ENCODE assay signal across 8 cellular contexts in the genomic region with DNA sequence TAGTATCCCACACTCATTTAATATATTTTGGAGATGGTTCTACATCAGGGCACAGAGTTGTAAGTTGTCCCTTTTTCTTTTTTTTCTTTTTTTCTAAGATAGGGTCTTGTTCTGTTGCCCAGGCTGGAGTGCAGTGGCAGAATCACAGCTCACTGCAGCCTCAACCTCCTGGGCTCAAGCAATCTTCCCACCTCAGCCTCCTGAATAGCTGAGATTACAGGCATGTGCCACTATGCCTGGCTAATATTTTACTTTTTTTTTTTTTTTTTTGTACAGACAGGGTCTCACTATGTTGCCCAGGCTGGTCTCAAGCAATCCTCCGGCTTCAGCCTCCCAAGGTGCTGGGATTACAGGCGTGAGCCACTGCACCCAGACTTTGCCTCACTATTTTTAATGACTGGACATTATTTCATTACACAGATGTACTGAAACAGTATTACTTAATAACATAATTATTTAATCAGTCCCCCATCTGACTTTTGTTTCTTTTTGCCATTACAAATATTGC. TPM values are rescaled to one million over a fixed set of nuclear protein-coding genes. Genes with fewer than 3 reads are reported as not detected.
DNase-seq lines count a peak whose midpoint lies in the region; ATAC-seq and TF ChIP-seq lines count a peak whose summit lies in the region.
"Not testable (repeated sequence)": the region's sequence is repeated elsewhere in the genome, so short reads cannot be mapped to it uniquely, and the experiment has no call there.

No MANE protein-coding gene starts in this region.

- not testable (repeated sequence) for ATAC-seq in Panc1; activated CD8-positive, alpha-beta memory T cell treated with anti-CD3 and anti-CD28 coated beads, Interleukin-2, amount 10 ng/mL, durations not matched to agents 7 days and 5 days; heart right ventricle; psoas muscle

- intact Hi-C loops in Calu3 (cut with micrococcal nuclease; ENCODE audit: unreplicated experiment); ascending aorta (cut with DNase I); heart right ventricle (cut with DNase I); psoas muscle (cut with DNase I): not testable (repeated sequence)
- intact Hi-C loops in Panc1 (cut with micrococcal nuclease; ENCODE audit: unreplicated experiment): loop anchor here (10.0 kb wide), 1 partner anchor 148 kb away; the partner anchor contains the start of gene AGPS

- not testable (repeated sequence) for H3K4me3 Mint-ChIP-seq in Calu3 (ENCODE audit: low read depth, unreplicated experiment); activated CD8-positive, alpha-beta memory T cell treated with anti-CD3 and anti-CD28 coated beads, Interleukin-2, amount 10 ng/mL, durations not matched to agents 7 days and 5 days; type B pancreatic cell

- H3K27me3 ChIP-seq in Panc1 (ENCODE audit: control insufficient read depth, insufficient read depth, low read length); ascending aorta; heart right ventricle; muscle layer of duodenum (ENCODE audit: low read depth, low read length); psoas muscle (ENCODE audit: insufficient read depth in 3 of 3, low read length in 2 of 3): not testable (repeated sequence)

- H3K27ac ChIP-seq in Panc1 (ENCODE audit: low read length) (peak overlapping the region; percentile 94), ascending aorta (peak overlapping the region; percentile 90 to 94), heart right ventricle (peak overlapping the region in 7 of 10 donors; percentile 18 to 90 (median 72)), muscle layer of duodenum (ENCODE audit: low read length) (peak overlapping the region; percentile 47), psoas muscle (peak overlapping the region; percentile 89)

- H3K27ac Mint-ChIP-seq in Calu3 (ENCODE audit: unreplicated experiment) (peak overlapping the region; percentile 94), type B pancreatic cell (peak overlapping the region; percentile 81)
- peak overlapping the region; percentile 41 for H3K27ac Mint-ChIP-seq in activated CD8-positive, alpha-beta memory T cell treated with anti-CD3 and anti-CD28 coated beads, Interleukin-2, amount 10 ng/mL, durations not matched to agents 7 days and 5 days

- not testable (repeated sequence) for H3K9me3 Mint-ChIP-seq in Calu3 (ENCODE audit: low read depth, unreplicated experiment); activated CD8-positive, alpha-beta memory T cell treated with anti-CD3 and anti-CD28 coated beads, Interleukin-2, amount 10 ng/mL, durations not matched to agents 7 days and 5 days (ENCODE audit: low read depth); type B pancreatic cell

- POLR2A ChIA-PET in Panc1 (lab: Charles Lee): interaction anchor here (0.6 kb wide), 2 partner anchors 15 to 17 kb away, joined by 3 read pairs; no protein-coding TSS in a partner anchor

- not testable (repeated sequence) for BruUV-seq in Calu3 (replicated peaks; lab: Mats Ljungman, UMichigan); Panc1 (replicated peaks; lab: Mats Ljungman, UMichigan)

- H3K4me1 Mint-ChIP-seq in Calu3 (ENCODE audit: low read depth, unreplicated experiment) (peaks cover 65% of the 10 kb centered on the region), type B pancreatic cell (ENCODE audit: unreplicated experiment) (peaks cover 39% of the 10 kb centered on the region)
- H3K4me1 Mint-ChIP-seq in activated CD8-positive, alpha-beta memory T cell treated with anti-CD3 and anti-CD28 coated beads, Interleukin-2, amount 10 ng/mL, durations not matched to agents 7 days and 5 days: peaks cover 62% of the 10 kb centered on the region

- 90 to 98% methylated on average over 2 of the region's 2 CpGs for WGBS in heart right ventricle, 2 donors
- 77 to 97% (median 79%) methylated on average over 2 of the region's 2 CpGs for WGBS in psoas muscle, 3 donors

- not testable (repeated sequence) for H3K4me3 ChIP-seq in Panc1 (ENCODE audit: low read depth in 2 of 2, low read length in 2 of 2); ascending aorta; heart right ventricle; muscle layer of duodenum (ENCODE audit: low read depth in 1 of 2, low read length in 2 of 2); psoas muscle

- not testable (repeated sequence) for H3K9me3 ChIP-seq in Panc1 (ENCODE audit: control insufficient read depth, insufficient read depth, low read depth, low read length); ascending aorta; heart right ventricle; muscle layer of duodenum (ENCODE audit: control insufficient read depth in 1 of 2, low read length in 2 of 2); psoas muscle

- CTCF ChIA-PET in Calu3 (lab: Charles Lee); activated CD8-positive, alpha-beta memory T cell treated with anti-CD3 and anti-CD28 coated beads, Interleukin-2, amount 10 ng/mL, durations not matched to agents 7 days and 5 days (lab: Charles Lee): not testable (repeated sequence)
- CTCF ChIA-PET in Panc1 (lab: Charles Lee): interaction anchor here (0.8 kb wide), 1 partner anchor 17 kb away, joined by 3 read pairs; no protein-coding TSS in a partner anchor

- TF ChIP-seq CTCF in Calu3 (IDR thresholded peaks at IDR 0.05; ENCODE audit: unreplicated experiment); Panc1 (IDR thresholded peaks at IDR 0.05); ascending aorta (IDR thresholded peaks at IDR 0.05); heart right ventricle (IDR thresholded peaks at IDR 0.05); psoas muscle (IDR thresholded peaks at IDR 0.05); type B pancreatic cell (conservative IDR thresholded peaks at IDR 0.05): not testable (repeated sequence)

- H3K36me3 Mint-ChIP-seq in Calu3 (ENCODE audit: insufficient read depth, unreplicated experiment): peaks cover 84% of the 10 kb centered on the region
- peaks cover 31% of the 10 kb centered on the region for H3K36me3 Mint-ChIP-seq in activated CD8-positive, alpha-beta memory T cell treated with anti-CD3 and anti-CD28 coated beads, Interleukin-2, amount 10 ng/mL, durations not matched to agents 7 days and 5 days
- H3K36me3 Mint-ChIP-seq in type B pancreatic cell: peaks cover 17% of the 10 kb centered on the region

- H3K4me1 ChIP-seq in Panc1 (ENCODE audit: control insufficient read depth, insufficient read depth, low read length): peaks cover 99% of the 10 kb centered on the region
- H3K4me1 ChIP-seq in ascending aorta: peaks cover 16 to 80% of the 10 kb centered on the region in 2 donors
- peaks cover 21 to 100% (median 99%) of the 10 kb centered on the region in 9 donors for H3K4me1 ChIP-seq in heart right ventricle
- H3K4me1 ChIP-seq in muscle layer of duodenum (ENCODE audit: control insufficient read depth in 1 of 2, insufficient read depth in 2 of 2, low read length in 2 of 2): peaks cover 39 to 60% of the 10 kb centered on the region in 2 donors
- peaks cover 92% of the 10 kb centered on the region for H3K4me1 ChIP-seq in psoas muscle

- not testable (repeated sequence) for H3K36me3 ChIP-seq in Panc1 (ENCODE audit: control insufficient read depth, insufficient read depth, low read length); ascending aorta; muscle layer of duodenum (ENCODE audit: control insufficient read depth in 1 of 2, insufficient read depth in 2 of 2, low read length in 2 of 2); psoas muscle (ENCODE audit: insufficient read depth in 1 of 2, low read depth in 1 of 2)
- H3K36me3 ChIP-seq in heart right ventricle: peaks cover 0 to 24% (median 0%) of the 10 kb centered on the region in 9 donors

- not testable (repeated sequence) for H3K27me3 Mint-ChIP-seq in Calu3 (ENCODE audit: unreplicated experiment); activated CD8-positive, alpha-beta memory T cell treated with anti-CD3 and anti-CD28 coated beads, Interleukin-2, amount 10 ng/mL, durations not matched to agents 7 days and 5 days; type B pancreatic cell

- DNase-seq in Calu3; Panc1 (ENCODE audit: low read depth, low spot score); activated CD8-positive, alpha-beta memory T cell treated with anti-CD3 and anti-CD28 coated beads, Interleukin-2, amount 10 ng/mL, durations not matched to agents 7 days and 5 days; ascending aorta (ENCODE audit: low spot score in 2 of 2); heart right ventricle; psoas muscle; type B pancreatic cell (ENCODE audit: extremely low spot score, unreplicated experiment): not testable (repeated sequence)

- in situ Hi-C loops in Panc1 (cut with HindIII; ENCODE audit: low pct_unique_long_range_greater_than_20kb, low sequenced_read_pairs): not testable (repeated sequence)

RNA-seq across cellular contexts. Expression of gene NFE2L2, which starts 17.9 kb away (rescaled TPM):
- total RNA-seq in Calu3 (2022) (118 and 128 TPM in 2 replicates), Panc1 (2021; ENCODE audit: unreplicated experiment) (104 TPM), ascending aorta (99.3 TPM), heart right ventricle (10 to 100 TPM; 39.0 to 67.9 (median 57.6) TPM), psoas muscle (100 to 1,000 TPM in 1 of 4 donors, 10 to 100 TPM in 3; 42.4 to 127 (median 66.0) TPM), type B pancreatic cell (ENCODE audit: low replicate concordance) (74.7 and 95.0 TPM in 2 replicates)
- polyA plus RNA-seq in Panc1 (2012; ENCODE audit: insufficient read length): 58.2 TPM
- total RNA-seq in activated CD8-positive, alpha-beta memory T cell treated with anti-CD3 and anti-CD28 coated beads, Interleukin-2, amount 10 ng/mL, durations not matched to agents 7 days and 5 days: 10 to 100 TPM; 56.5 to 58.9 TPM
- polyA plus RNA-seq in heart right ventricle (10 to 100 TPM; 26.4 to 28.8 TPM), psoas muscle (10 to 100 TPM; 44.4 to 56.6 (median 51.5) TPM)

RNA-seq across cellular contexts. Expression of gene HNRNPA3, which starts 34.0 kb away (rescaled TPM):
- total RNA-seq in Calu3 (2022) (212 and 234 TPM in 2 replicates), Panc1 (2021; ENCODE audit: unreplicated experiment) (228 TPM), ascending aorta (32.9 TPM), heart right ventricle (10 to 100 TPM; 63.7 to 93.8 (median 77.6) TPM), psoas muscle (100 to 1,000 TPM in 1 of 4 donors, 10 to 100 TPM in 3; 72.8 to 125 (median 91.0) TPM), type B pancreatic cell (ENCODE audit: low replicate concordance) (203 and 304 TPM in 2 replicates)
- 326 TPM for polyA plus RNA-seq in Panc1 (2012; ENCODE audit: insufficient read length)
- 100 to 1,000 TPM; 298 to 320 TPM for total RNA-seq in activated CD8-positive, alpha-beta memory T cell treated with anti-CD3 and anti-CD28 coated beads, Interleukin-2, amount 10 ng/mL, durations not matched to agents 7 days and 5 days
- polyA plus RNA-seq in heart right ventricle (10 to 100 TPM; 78.3 to 93.7 TPM), psoas muscle (100 to 1,000 TPM in 1 of 3 donors, 10 to 100 TPM in 2; 66.0 to 227 (median 81.8) TPM)

Comparison
In these comparisons a context has a peak if more than half of its experiments do, and no peak if none do; other contexts are left out.
1. H3K27ac Mint-ChIP-seq: peak in every context shown above with its lines; median percentile 94 in Calu3; 81 in type B pancreatic cell; 41 in activated CD8-positive, alpha-beta memory T cell treated with anti-CD3 and anti-CD28 coated beads, Interleukin-2, amount 10 ng/mL, durations not matched to agents 7 days and 5 days.